7 cellular contexts compared by ENCODE assay signal in genomic region chr12:6821271-6821673, GRCh38. TPM values are rescaled to one million over a fixed set of nuclear protein-coding genes. Genes with fewer than 3 reads are reported as not detected.
DNase-seq lines count a peak whose midpoint lies in the region; ATAC-seq and TF ChIP-seq lines count a peak whose summit lies in the region.

No MANE protein-coding gene starts in this region.

- peak overlapping the region; percentile 9 for H3K4me3 Mint-ChIP-seq in activated CD4-positive, alpha-beta memory T cell treated with anti-CD3 and anti-CD28 coated beads, Interleukin-2, amount 10 ng/mL, durations not matched to agents 7 days and 5 days
- peak overlapping the region; percentile 90 for H3K4me3 Mint-ChIP-seq in nephron progenitor cell

- H3K4me1 Mint-ChIP-seq in activated CD4-positive, alpha-beta memory T cell treated with anti-CD3 and anti-CD28 coated beads, Interleukin-2, amount 10 ng/mL, durations not matched to agents 7 days and 5 days = peaks cover 16% of the 10 kb centered on the region
- peaks cover 97% of the 10 kb centered on the region for H3K4me1 Mint-ChIP-seq in nephron progenitor cell

- in situ Hi-C loops in G401 (cut with HindIII; ENCODE audit: low sequenced_read_pairs) = no loop called here

- ATAC-seq in HG02981 (IDR thresholded peaks at IDR 0.05; ENCODE audit: unreplicated experiment) (no peak), HG03354 (IDR thresholded peaks at IDR 0.05; ENCODE audit: poor library complexity, severe bottlenecking, unreplicated experiment) (no peak)

- peak overlapping the region; percentile 12 for H3K27ac Mint-ChIP-seq in activated CD4-positive, alpha-beta memory T cell treated with anti-CD3 and anti-CD28 coated beads, Interleukin-2, amount 10 ng/mL, durations not matched to agents 7 days and 5 days
- H3K27ac Mint-ChIP-seq in nephron progenitor cell = peak overlapping the region; percentile 99

- H3K9me3 Mint-ChIP-seq in activated CD4-positive, alpha-beta memory T cell treated with anti-CD3 and anti-CD28 coated beads, Interleukin-2, amount 10 ng/mL, durations not matched to agents 7 days and 5 days = no peaks in the 10 kb centered on the region
- no peaks in the 10 kb centered on the region for H3K9me3 Mint-ChIP-seq in nephron progenitor cell

- POLR2A ChIA-PET in activated CD4-positive, alpha-beta memory T cell treated with anti-CD3 and anti-CD28 coated beads, Interleukin-2, amount 10 ng/mL, durations not matched to agents 7 days and 5 days (lab: Charles Lee) = interaction anchor here (0.9 to 1.7 kb wide), 6 partner anchors 8 to 68 kb away, joined by 5 to 7 read pairs (median 6); partner anchors contain the start of genes CDCA3, MLF2, PTMS and USP5

- peak; percentile 97 for DNase-seq in G401 (ENCODE audit: low spot score)
- DNase-seq in NCI-H1694 (lab: John Stamatoyannopoulos, UW) = peak; percentile 93
- DNase-seq in activated CD4-positive, alpha-beta memory T cell treated with anti-CD3 and anti-CD28 coated beads, Interleukin-2, amount 10 ng/mL, durations not matched to agents 7 days and 5 days = peak; percentile 34
- peak; percentile 65 to 80 for DNase-seq in foreskin fibroblast
- no peak for DNase-seq in nephron progenitor cell

- peaks cover 32% of the 10 kb centered on the region for H3K36me3 Mint-ChIP-seq in activated CD4-positive, alpha-beta memory T cell treated with anti-CD3 and anti-CD28 coated beads, Interleukin-2, amount 10 ng/mL, durations not matched to agents 7 days and 5 days (ENCODE audit: low read depth)
- peaks cover 12% of the 10 kb centered on the region for H3K36me3 Mint-ChIP-seq in nephron progenitor cell (ENCODE audit: low read depth)

- H3K27me3 Mint-ChIP-seq in activated CD4-positive, alpha-beta memory T cell treated with anti-CD3 and anti-CD28 coated beads, Interleukin-2, amount 10 ng/mL, durations not matched to agents 7 days and 5 days = peaks cover 37% of the 10 kb centered on the region
- H3K27me3 Mint-ChIP-seq in nephron progenitor cell (ENCODE audit: low read depth, poor library complexity) = peaks cover 16% of the 10 kb centered on the region

- H3K4me3 ChIP-seq in foreskin fibroblast (ENCODE audit: low read depth in 1 of 2, low read length in 2 of 2) = peak overlapping the region; percentile 41 to 68

- TF ChIP-seq CTCF in foreskin fibroblast (IDR thresholded peaks at IDR 0.05; ENCODE audit: low read depth, low read length) = no peak
- no peak for TF ChIP-seq CTCF in nephron progenitor cell (IDR thresholded peaks at IDR 0.05)

- CTCF ChIA-PET in activated CD4-positive, alpha-beta memory T cell treated with anti-CD3 and anti-CD28 coated beads, Interleukin-2, amount 10 ng/mL, durations not matched to agents 7 days and 5 days (lab: Charles Lee) = interaction anchor here (0.8 to 2.8 kb wide), 5 partner anchors 14 to 85 kb away, joined by 3 to 10 read pairs (median 4); partner anchors contain the start of gene MLF2

RNA-seq across cellular contexts. Expression of gene GPR162, which starts 0.3 kb away (rescaled TPM):
- 37.7 and 59.0 TPM in 2 replicates for total RNA-seq in G401 (2014; rRNA removed; shearing (Covaris generic))
- not detected for total RNA-seq in activated CD4-positive, alpha-beta memory T cell treated with anti-CD3 and anti-CD28 coated beads, Interleukin-2, amount 10 ng/mL, durations not matched to agents 7 days and 5 days

RNA-seq across cellular contexts. Expression of gene P3H3, which starts 6.9 kb away (rescaled TPM):
- 56.4 and 70.5 TPM in 2 replicates for total RNA-seq in G401 (2014; rRNA removed; shearing (Covaris generic))
- under 1 TPM; 0.18 to 0.68 TPM for total RNA-seq in activated CD4-positive, alpha-beta memory T cell treated with anti-CD3 and anti-CD28 coated beads, Interleukin-2, amount 10 ng/mL, durations not matched to agents 7 days and 5 days

RNA-seq across cellular contexts. Expression of gene GNB3, which starts 19.5 kb away (rescaled TPM):
- 0.25 and 3.8 TPM in 2 replicates for total RNA-seq in G401 (2014; rRNA removed; shearing (Covaris generic))
- not detected for total RNA-seq in activated CD4-positive, alpha-beta memory T cell treated with anti-CD3 and anti-CD28 coated beads, Interleukin-2, amount 10 ng/mL, durations not matched to agents 7 days and 5 days

RNA-seq across cellular contexts. Expression of gene CDCA3, which starts 29.8 kb away (rescaled TPM):
- total RNA-seq in G401 (2014; rRNA removed; shearing (Covaris generic)) = 84.2 and 103 TPM in 2 replicates
- 100 to 1,000 TPM in 1 of 2 experiments, 10 to 100 TPM in 1; 96.5 to 101 TPM for total RNA-seq in activated CD4-positive, alpha-beta memory T cell treated with anti-CD3 and anti-CD28 coated beads, Interleukin-2, amount 10 ng/mL, durations not matched to agents 7 days and 5 days

RNA-seq across cellular contexts. Expression of gene USP5, which starts 30.7 kb away (rescaled TPM):
- 137 and 156 TPM in 2 replicates for total RNA-seq in G401 (2014; rRNA removed; shearing (Covaris generic))
- total RNA-seq in activated CD4-positive, alpha-beta memory T cell treated with anti-CD3 and anti-CD28 coated beads, Interleukin-2, amount 10 ng/mL, durations not matched to agents 7 days and 5 days = 100 to 1,000 TPM in 1 of 2 experiments, 10 to 100 TPM in 1; 91.4 to 109 TPM

Comparison
In these comparisons a context has a peak if more than half of its experiments do, and no peak if none do; other contexts are left out.
1. RNA of gene GPR162, which starts 0.3 kb away (total RNA-seq): 37.7 to 59.0 TPM in G401; not detected in activated CD4-positive, alpha-beta memory T cell treated with anti-CD3 and anti-CD28 coated beads, Interleukin-2, amount 10 ng/mL, durations not matched to agents 7 days and 5 days; every median in the first group is over 10 times any median in the second.
2. RNA of gene P3H3, which starts 6.9 kb away (total RNA-seq): 56.4 to 70.5 TPM in G401; 0.18 to 0.68 TPM in activated CD4-positive, alpha-beta memory T cell treated with anti-CD3 and anti-CD28 coated beads, Interleukin-2, amount 10 ng/mL, durations not matched to agents 7 days and 5 days; every median in the first group is over 10 times any median in the second.